Comparison of ENCODE assay signal across 9 cellular contexts in genomic region chr3:186002884-186003472, GRCh38.
A peak's percentile ranks its signal among the peaks of the same experiment; 100 is the strongest.
DNase-seq lines count a peak whose midpoint lies in the region; ATAC-seq, FAIRE-seq and TF ChIP-seq lines count a peak whose summit lies in the region.
"Had no signal": no experiment of that assay in that cellular context is flagged by ENCODE, and none has a peak within 500 bp of the region (broad histone marks: within the 10 kb centered on the region; RNA-seq: fewer than 3 reads in every experiment).

No MANE protein-coding gene starts in this region.

- POLR2A ChIA-PET in Panc1 (lab: Charles Lee): no interaction called here

- H3K36me3 Mint-ChIP-seq in stimulated activated naive B cell treated with anti-CD40 and anti-IgM and Interleukin-4, amounts not matched to agents 10 μg/mL and 1 μg/mL and 100 μg/mL, for 72 hours: no peaks in the 10 kb centered on the region

- CTCF ChIA-PET in Panc1 (lab: Charles Lee): no interaction called here

- peak; percentile 66 for ATAC-seq in Panc1
- ATAC-seq in stimulated activated naive B cell treated with anti-CD40 and anti-IgM and Interleukin-4, amounts not matched to agents 10 μg/mL and 1 μg/mL and 100 μg/mL, for 72 hours (replicated peaks): no peak

- no peaks in the 10 kb centered on the region for H3K9me3 Mint-ChIP-seq in stimulated activated naive B cell treated with anti-CD40 and anti-IgM and Interleukin-4, amounts not matched to agents 10 μg/mL and 1 μg/mL and 100 μg/mL, for 72 hours
- H3K9me3 Mint-ChIP-seq: stimulated activated naive CD8-positive, alpha-beta T cell treated with anti-CD3 and anti-CD28 coated beads, Interleukin-15, Interleukin-2, amounts not matched to agents 100 ng/mL and 50 ng/mL, for 24 hours had no signal

- FAIRE-seq in GM12892 (lab: Jason Lieb, UNC): peak; percentile 79

- no peaks in the 10 kb centered on the region for H3K9me3 ChIP-seq in Panc1 (ENCODE audit: control insufficient read depth, insufficient read depth, low read depth, low read length)

- H3K4me1 Mint-ChIP-seq in stimulated activated naive B cell treated with anti-CD40 and anti-IgM and Interleukin-4, amounts not matched to agents 10 μg/mL and 1 μg/mL and 100 μg/mL, for 72 hours: no peaks in the 10 kb centered on the region

- TF ChIP-seq POLR2A in GM12892 (IDR thresholded peaks at IDR 0.05; ENCODE audit: low read depth, low read length): no peak

- H3K4me3 ChIP-seq in Panc1 (ENCODE audit: low read depth in 2 of 2, low read length in 2 of 2) (no peak overlapping the region), fibroblast of villous mesenchyme (ENCODE audit: low read depth, low read length) (no peak overlapping the region)

- no peak overlapping the region for H3K27ac ChIP-seq in Panc1 (ENCODE audit: low read length)

- TF ChIP-seq CTCF in Panc1 (IDR thresholded peaks at IDR 0.05) (peak; percentile 59), fibroblast of villous mesenchyme (IDR thresholded peaks at IDR 0.05; ENCODE audit: insufficient read depth, low read depth, low read length) (peak; percentile 53)

- no peaks in the 10 kb centered on the region for H3K4me1 ChIP-seq in Panc1 (ENCODE audit: control insufficient read depth, insufficient read depth, low read length)

- H3K27me3 Mint-ChIP-seq in stimulated activated naive B cell treated with anti-CD40 and anti-IgM and Interleukin-4, amounts not matched to agents 10 μg/mL and 1 μg/mL and 100 μg/mL, for 72 hours: peaks cover 23 to 25% of the 10 kb centered on the region in 2 donors

- DNase-seq in AML-193 (lab: John Stamatoyannopoulos, UW): peak; percentile 48 to 49
- DNase-seq in GM12892 (ENCODE audit: insufficient read length): no peak
- DNase-seq in Panc1 (ENCODE audit: low read depth, low spot score): no peak
- DNase-seq in fibroblast of villous mesenchyme (ENCODE audit: low read depth): peak; percentile 45
- DNase-seq in NCI-H2227 (lab: John Stamatoyannopoulos, UW; ENCODE audit: unreplicated experiment): no peak
- no peak for DNase-seq in stimulated activated naive B cell treated with anti-CD40 and anti-IgM and Interleukin-4, amounts not matched to agents 10 μg/mL and 1 μg/mL and 100 μg/mL, for 72 hours
- DNase-seq in stimulated activated CD4-positive, alpha-beta T cell treated with anti-CD3 and anti-CD28 coated beads, Interleukin-2, amount 100 ng/mL, for 24 hours: no peak
- DNase-seq in NCI-H2227 treated with DMSO at 0.1 percent for 48 hours (lab: John Stamatoyannopoulos, UW): no peak

- BruUV-seq in Panc1 (replicated peaks; lab: Mats Ljungman, UMichigan): no TSS peak

- in situ Hi-C loops in Panc1 (cut with HindIII; ENCODE audit: low pct_unique_long_range_greater_than_20kb, low sequenced_read_pairs): no loop called here

- H3K27me3 ChIP-seq in Panc1 (ENCODE audit: control insufficient read depth, insufficient read depth, low read length): no peaks in the 10 kb centered on the region; the same call in 1 of the 2 replicates

- no peaks in the 10 kb centered on the region for H3K36me3 ChIP-seq in Panc1 (ENCODE audit: control insufficient read depth, insufficient read depth, low read length)

- no peak overlapping the region for H3K4me3 Mint-ChIP-seq in stimulated activated naive B cell treated with anti-CD40 and anti-IgM and Interleukin-4, amounts not matched to agents 10 μg/mL and 1 μg/mL and 100 μg/mL, for 72 hours
- H3K4me3 Mint-ChIP-seq: stimulated activated naive CD8-positive, alpha-beta T cell treated with anti-CD3 and anti-CD28 coated beads, Interleukin-15, Interleukin-2, amounts not matched to agents 100 ng/mL and 50 ng/mL, for 24 hours had no signal

- H3K27ac Mint-ChIP-seq in stimulated activated naive B cell treated with anti-CD40 and anti-IgM and Interleukin-4, amounts not matched to agents 10 μg/mL and 1 μg/mL and 100 μg/mL, for 72 hours: no peak overlapping the region
- H3K27ac Mint-ChIP-seq: stimulated activated naive CD8-positive, alpha-beta T cell treated with anti-CD3 and anti-CD28 coated beads, Interleukin-15, Interleukin-2, amounts not matched to agents 100 ng/mL and 50 ng/mL, for 24 hours had no signal

- intact Hi-C loops in Panc1 (cut with micrococcal nuclease; ENCODE audit: unreplicated experiment): no loop called here

Comparison
In these comparisons a context has a peak if more than half of its experiments do, and no peak if none do; other contexts are left out.
1. DNase-seq: peak in AML-193 (2 of 2) and fibroblast of villous mesenchyme (single experiment); none in GM12892 (single experiment), Panc1 (single experiment), NCI-H2227 (single experiment), stimulated activated naive B cell treated with anti-CD40 and anti-IgM and Interleukin-4, amounts not matched to agents 10 μg/mL and 1 μg/mL and 100 μg/mL, for 72 hours (single experiment), stimulated activated CD4-positive, alpha-beta T cell treated with anti-CD3 and anti-CD28 coated beads, Interleukin-2, amount 100 ng/mL, for 24 hours (0 of 2) and NCI-H2227 treated with DMSO at 0.1 percent for 48 hours (single experiment).